9 cellular contexts compared by ENCODE assay signal in genomic region chrX:39953879-39954278, GRCh38.
A peak's percentile ranks its signal among the peaks of the same experiment; 100 is the strongest.
DNase-seq lines count a peak whose midpoint lies in the region; FAIRE-seq and TF ChIP-seq lines count a peak whose summit lies in the region.
"Had no signal": no experiment of that assay in that cellular context is flagged by ENCODE, and none has a peak within 500 bp of the region (broad histone marks: within the 10 kb centered on the region; RNA-seq: fewer than 3 reads in every experiment).

No MANE protein-coding gene starts in this region.

- H3K4me3 ChIP-seq in astrocyte (ENCODE audit: insufficient read depth, low read depth, low read length) (no peak overlapping the region), kidney (ENCODE audit: low read length in 2 of 2) (no peak overlapping the region)

- H3K9ac ChIP-seq in astrocyte (ENCODE audit: low read length) (no peak overlapping the region), kidney (ENCODE audit: low read length in 2 of 2) (no peak overlapping the region)

- TF ChIP-seq CTCF in astrocyte (IDR thresholded peaks at IDR 0.05; ENCODE audit: insufficient read depth, low read depth, low read length) = no peak
- TF ChIP-seq CTCF in kidney (IDR thresholded peaks at IDR 0.05; ENCODE audit: borderline replicate concordance, extremely low read depth, insufficient read depth) = no peak
- no peak for TF ChIP-seq CTCF in mesothelial cell of epicardium (IDR thresholded peaks at IDR 0.05; ENCODE audit: unreplicated experiment)

- peak overlapping the region; percentile 55 for H3K4me2 ChIP-seq in astrocyte (ENCODE audit: low read length)

- H3K4me3 Mint-ChIP-seq in astrocyte (ENCODE audit: unreplicated experiment) (no peak overlapping the region), mesothelial cell of epicardium (no peak overlapping the region)

- H4K20me1 ChIP-seq in astrocyte (ENCODE audit: insufficient read depth, low read length) = no peaks in the 10 kb centered on the region

- FAIRE-seq in astrocyte (lab: Jason Lieb, UNC) (no peak), kidney (lab: Jason Lieb, UNC) (no peak), urothelium cell line (lab: Jason Lieb, UNC) (peak; percentile 74)

- no peak overlapping the region for H2AFZ ChIP-seq in astrocyte (ENCODE audit: low read depth, low read length)

- no peak overlapping the region for H3K27ac Mint-ChIP-seq in astrocyte (ENCODE audit: unreplicated experiment)
- no peak overlapping the region for H3K27ac Mint-ChIP-seq in mesothelial cell of epicardium

- H3K36me3 ChIP-seq in astrocyte (ENCODE audit: insufficient read depth, low read length) (no peaks in the 10 kb centered on the region), kidney (ENCODE audit: control insufficient read depth in 1 of 2, insufficient read depth in 2 of 2, low read length in 2 of 2) (no peaks in the 10 kb centered on the region)

- DNase-seq in NCI-H526 (lab: John Stamatoyannopoulos, UW) (peak; percentile 24 to 71), NCI-H526 treated with DMSO at 0.1 percent for 48 hours (lab: John Stamatoyannopoulos, UW) (no peak), astrocyte (ENCODE audit: low read depth) (peak; percentile 80), kidney (peak; percentile 90), urothelium cell line (ENCODE audit: low spot score) (peak; percentile 81), midbrain (lab: John Stamatoyannopoulos, UW) (no peak), mesothelial cell of epicardium (ENCODE audit: low spot score in 2 of 2, unreplicated experiment in 2 of 2) (no peak), cortex of kidney (lab: John Stamatoyannopoulos, UW) (no peak)
- DNase-seq: stimulated activated CD4-positive, alpha-beta T cell treated with anti-CD3 and anti-CD28 coated beads, Interleukin-4, amount 100 ng/mL, for 4 hours had no signal

- H3K9me3 ChIP-seq in astrocyte (ENCODE audit: insufficient read depth, low read depth, low read length) (no peaks in the 10 kb centered on the region), kidney (ENCODE audit: control insufficient read depth in 1 of 2, low read length in 2 of 2) (no peaks in the 10 kb centered on the region)

- no peaks in the 10 kb centered on the region for H3K79me2 ChIP-seq in astrocyte (ENCODE audit: insufficient read depth, low read length)

- peaks cover 3% of the 10 kb centered on the region for H3K27me3 Mint-ChIP-seq in astrocyte (ENCODE audit: low read depth, unreplicated experiment)
- H3K27me3 Mint-ChIP-seq in mesothelial cell of epicardium (ENCODE audit: low read depth) = no peaks in the 10 kb centered on the region

- H3K36me3 Mint-ChIP-seq in astrocyte (ENCODE audit: low read depth, unreplicated experiment) (no peaks in the 10 kb centered on the region), mesothelial cell of epicardium (no peaks in the 10 kb centered on the region)

- H3K4me1 ChIP-seq in astrocyte (ENCODE audit: insufficient read depth, low read length) (peaks cover 11% of the 10 kb centered on the region), kidney (ENCODE audit: control insufficient read depth in 1 of 2, insufficient read depth in 1 of 2, low read depth in 1 of 2, low read length in 2 of 2) (no peaks in the 10 kb centered on the region)

- no peaks in the 10 kb centered on the region for H3K9me3 Mint-ChIP-seq in astrocyte (ENCODE audit: unreplicated experiment)
- H3K9me3 Mint-ChIP-seq in mesothelial cell of epicardium = peaks cover 3% of the 10 kb centered on the region

- intact Hi-C loops in kidney (cut with DNase I) = no loop called here

- H3K27me3 ChIP-seq in astrocyte (ENCODE audit: insufficient read depth, low read length) = no peaks in the 10 kb centered on the region

- H3K27ac ChIP-seq in astrocyte (ENCODE audit: low read depth, low read length) = no peak overlapping the region
- H3K27ac ChIP-seq in kidney (ENCODE audit: low read depth in 2 of 2, low read length in 2 of 2) = no peak overlapping the region

- H3K4me1 Mint-ChIP-seq in astrocyte (ENCODE audit: low read depth, unreplicated experiment) (peaks cover 4% of the 10 kb centered on the region), mesothelial cell of epicardium (peaks cover 11% of the 10 kb centered on the region)

Comparison
In these comparisons a context has a peak if more than half of its experiments do, and no peak if none do; other contexts are left out.
1. DNase-seq: peak in NCI-H526 (2 of 2), astrocyte (single experiment), kidney (single experiment) and urothelium cell line (single experiment); none in NCI-H526 treated with DMSO at 0.1 percent for 48 hours (single experiment), midbrain (single experiment), mesothelial cell of epicardium (0 of 2) and cortex of kidney (single experiment).